In the genomic region with DNA sequence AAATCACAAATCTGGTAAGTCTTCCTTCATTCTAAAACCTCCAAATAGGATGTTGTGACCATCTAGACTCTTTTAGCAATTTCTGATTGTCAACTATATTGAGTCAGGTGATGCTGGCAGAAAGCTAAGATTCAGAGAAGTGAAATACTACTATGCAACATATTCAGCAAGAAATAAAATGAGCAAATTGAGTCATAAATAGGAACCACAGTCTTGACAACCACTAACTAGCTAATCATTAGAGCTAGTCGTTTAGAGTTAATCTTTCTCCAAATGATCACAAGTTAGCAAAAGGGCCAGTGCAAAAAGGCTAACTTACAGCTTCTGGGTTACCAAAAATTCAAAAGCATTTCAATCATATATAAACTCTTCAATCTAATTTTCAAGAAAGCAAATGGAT, we compare ENCODE assay signal across 23 cellular contexts.
DNase-seq lines count a peak whose midpoint lies in the region; ATAC-seq and TF ChIP-seq lines count a peak whose summit lies in the region.
"Had no signal": no experiment of that assay in that cellular context is flagged by ENCODE, and none has a peak within 500 bp of the region (broad histone marks: within the 10 kb centered on the region; RNA-seq: fewer than 3 reads in every experiment).

No MANE protein-coding gene starts in this region.

- no peaks in the 10 kb centered on the region for H3K27me3 ChIP-seq in RWPE2 (ENCODE audit: insufficient read depth, poor library complexity, severe bottlenecking)
- no peaks in the 10 kb centered on the region for H3K27me3 ChIP-seq in neutrophil

- no peaks in the 10 kb centered on the region for H3K4me1 Mint-ChIP-seq in nephron progenitor cell

- no peaks in the 10 kb centered on the region for H3K27me3 Mint-ChIP-seq in nephron progenitor cell (ENCODE audit: low read depth, poor library complexity)
- H3K27me3 Mint-ChIP-seq: CD4-positive, CD25-positive, alpha-beta regulatory T cell; T-helper 17 cell had no signal

- H3K36me3 Mint-ChIP-seq in nephron progenitor cell (ENCODE audit: low read depth), result peaks cover 31% of the 10 kb centered on the region

- no peak overlapping the region for H3K27ac Mint-ChIP-seq in nephron progenitor cell
- H3K27ac Mint-ChIP-seq: CD4-positive, CD25-positive, alpha-beta regulatory T cell; T-helper 17 cell had no signal

- H3K27ac ChIP-seq in RWPE2 (ENCODE audit: poor library complexity, severe bottlenecking) (peak overlapping the region; percentile 34), neutrophil (peak overlapping the region; percentile 28)
- H3K27ac ChIP-seq: KMS-11 had no signal

- no peak for TF ChIP-seq CTCF in RWPE2 (IDR thresholded peaks at IDR 0.05; ENCODE audit: poor library complexity, severe bottlenecking)
- no peak for TF ChIP-seq CTCF in neutrophil (IDR thresholded peaks at IDR 0.05)
- no peak for TF ChIP-seq CTCF in nephron progenitor cell (IDR thresholded peaks at IDR 0.05)

- H3K4me3 ChIP-seq in RWPE2 (ENCODE audit: severe bottlenecking) (no peak overlapping the region), neutrophil (ENCODE audit: low read depth in 1 of 2, low read length in 1 of 2) (no peak overlapping the region)

- H3K4me1 ChIP-seq in RWPE2 (ENCODE audit: insufficient read depth, poor library complexity, severe bottlenecking) (peaks cover 22% of the 10 kb centered on the region), neutrophil (ENCODE audit: control insufficient read depth in 1 of 2, insufficient read depth in 1 of 2, low read depth in 1 of 2, low read length in 1 of 2) (peaks cover 16 to 68% of the 10 kb centered on the region in 2 experiments)

- ATAC-seq in GM18907 (IDR thresholded peaks at IDR 0.05; ENCODE audit: unreplicated experiment), result peak; percentile 77
- ATAC-seq in GM21786 (IDR thresholded peaks at IDR 0.05; ENCODE audit: unreplicated experiment), result peak; percentile 38
- ATAC-seq in RWPE2 (ENCODE audit: low read depth), result no peak
- ATAC-seq in HG03025 (IDR thresholded peaks at IDR 0.05; ENCODE audit: low FRiP score, unreplicated experiment), result no peak
- ATAC-seq: T-helper 17 cell had no signal

- H3K4me3 Mint-ChIP-seq in nephron progenitor cell, result no peak overlapping the region
- H3K4me3 Mint-ChIP-seq: CD4-positive, CD25-positive, alpha-beta regulatory T cell; T-helper 17 cell had no signal

- peaks cover 9% of the 10 kb centered on the region for H3K9me3 Mint-ChIP-seq in nephron progenitor cell

- H3K9me3 ChIP-seq in RWPE2 (ENCODE audit: severe bottlenecking) (no peaks in the 10 kb centered on the region), neutrophil (no peaks in the 10 kb centered on the region)

- H3K36me3 ChIP-seq in RWPE2 (ENCODE audit: low read depth), result no peaks in the 10 kb centered on the region
- H3K36me3 ChIP-seq in neutrophil, result no peaks in the 10 kb centered on the region

- DNase-seq in RWPE2 (ENCODE audit: low spot score) (no peak), HCEC 1CT (no peak), nephron progenitor cell (no peak)
- DNase-seq: CD4-positive, CD25-positive, alpha-beta regulatory T cell; DMS 273 treated with DMSO at 0.1 percent for 48 hours; DMS79 treated with DMSO at 0.1 percent for 48 hours; IMR-90; MV-4-11; NCI-H1417; NCI-H1694 treated with DMSO at 0.1 percent for 48 hours; NCI-H2081 treated with DMSO at 0.1 percent for 48 hours; NCI-H2171 treated with DMSO at 0.1 percent for 48 hours; NCI-H446; NCI-H526; OCI-M1; Right ventricle myocardium superior; SW 1271; T-helper 17 cell had no signal

Comparison
In these comparisons a context has a peak if more than half of its experiments do, and no peak if none do; other contexts are left out.
1. ATAC-seq: peak in GM18907 (single experiment) and GM21786 (single experiment); none in RWPE2 (single experiment) and HG03025 (single experiment).